ENCODE assay signal across 19 cellular contexts in genomic region chr18:73841661-73842060, GRCh38.
A peak's percentile ranks its signal among the peaks of the same experiment; 100 is the strongest.
DNase-seq lines count a peak whose midpoint lies in the region; ATAC-seq and TF ChIP-seq lines count a peak whose summit lies in the region.
"Had no signal": no experiment of that assay in that cellular context is flagged by ENCODE, and none has a peak within 500 bp of the region (broad histone marks: within the 10 kb centered on the region; RNA-seq: fewer than 3 reads in every experiment).

No MANE protein-coding gene starts in this region.

- H3K4me3 Mint-ChIP-seq in endodermal cell (no peak overlapping the region), progenitor cell of endocrine pancreas (ENCODE audit: low read depth) (no peak overlapping the region)
- H3K4me3 Mint-ChIP-seq: activated CD8-positive, alpha-beta T cell treated with anti-CD3 and anti-CD28 coated beads for 36 hours; activated T-helper 1 cell treated with anti-CD3 and anti-CD28 coated beads, Interleukin-12 subunit alpha, Interleukin-12 subunit beta, Interleukin-2, Interleukin-4 antibody, amounts not matched to agents 30 ng/mL and 10 ng/mL and 1 ng/mL, durations not matched to agents 14 hours and 24 hours and 36 hours; stimulated activated memory B cell treated with anti-CD40 and anti-IgM and Interleukin-4, amounts not matched to agents 10 μg/mL and 1 μg/mL and 100 μg/mL, for 72 hours had no signal

- H3K79me2 ChIP-seq in PC-9 (ENCODE audit: low read depth), result no peaks in the 10 kb centered on the region

- H3K27ac ChIP-seq in PC-9 (no peak overlapping the region), endodermal cell (ENCODE audit: low read depth, low read length) (no peak overlapping the region), transverse colon (no peak overlapping the region)
- H3K27ac ChIP-seq: upper lobe of left lung had no signal

- no peak for TF ChIP-seq EP300 in transverse colon (IDR thresholded peaks at IDR 0.05; ENCODE audit: low read depth)

- intact Hi-C loops in PC-9 (cut with micrococcal nuclease; ENCODE audit: unreplicated experiment) (loop anchor here (1.0 to 10.0 kb wide), 3 partner anchors 157 to 1079 kb away; no protein-coding TSS in a partner anchor), transverse colon (cut with DNase I; ENCODE audit: low total_unique reads) (no loop called here)

- TF ChIP-seq CTCF in PC-9 (conservative IDR thresholded peaks at IDR 0.05) (peak; percentile 30; the same call in 1 of the 2 replicates), endodermal cell (conservative IDR thresholded peaks at IDR 0.05) (peak; percentile 69), progenitor cell of endocrine pancreas (IDR thresholded peaks at IDR 0.05; ENCODE audit: unreplicated experiment) (peak; percentile 59), transverse colon (IDR thresholded peaks at IDR 0.05) (no peak)

- POLR2A ChIA-PET in PC-9 (lab: Charles Lee; ENCODE audit: unreplicated experiment), result no interaction called here

- no peak overlapping the region for H3K4me2 ChIP-seq in PC-9

- H3K4me1 ChIP-seq in PC-9 (replicated peaks; ENCODE audit: insufficient read depth) (peaks cover 18% of the 10 kb centered on the region), endodermal cell (ENCODE audit: control insufficient read depth, insufficient read depth, low read length) (no peaks in the 10 kb centered on the region), transverse colon (peaks cover 0 to 4% (median 0%) of the 10 kb centered on the region in 4 donors)
- H3K4me1 ChIP-seq: upper lobe of left lung had no signal

- no peaks in the 10 kb centered on the region for H3K36me3 ChIP-seq in PC-9 (ENCODE audit: low read depth)
- no peaks in the 10 kb centered on the region for H3K36me3 ChIP-seq in endodermal cell (ENCODE audit: control insufficient read depth, insufficient read depth, low read length)
- no peaks in the 10 kb centered on the region for H3K36me3 ChIP-seq in transverse colon
- H3K36me3 ChIP-seq: upper lobe of left lung had no signal

- DNase-seq in DMS53 (lab: John Stamatoyannopoulos, UW), result peak; percentile 37
- no peak for DNase-seq in DMS53 treated with DMSO at 0.1 percent for 48 hours (lab: John Stamatoyannopoulos, UW; ENCODE audit: unreplicated experiment)
- DNase-seq in PC-9, result no peak
- no peak for DNase-seq in endodermal cell
- no peak for DNase-seq in progenitor cell of endocrine pancreas (ENCODE audit: low spot score, unreplicated experiment)
- DNase-seq in transverse colon, result no peak
- no peak for DNase-seq in NCI-H2081 (lab: John Stamatoyannopoulos, UW)
- DNase-seq: 8988T; activated CD8-positive, alpha-beta T cell treated with anti-CD3 and anti-CD28 coated beads for 36 hours; erythroblast; hippocampal formation; kidney glomerular epithelial cell; NCI-H146; NCI-H446 treated with DMSO at 0.1 percent for 48 hours; posterior cingulate gyrus; upper lobe of left lung had no signal

- no peak overlapping the region for H3K4me3 ChIP-seq in PC-9
- no peak overlapping the region for H3K4me3 ChIP-seq in endodermal cell (ENCODE audit: low read length)
- H3K4me3 ChIP-seq in transverse colon, result no peak overlapping the region
- H3K4me3 ChIP-seq: upper lobe of left lung had no signal

- no peak for ATAC-seq in HG02678 (IDR thresholded peaks at IDR 0.05; ENCODE audit: unreplicated experiment)
- ATAC-seq: activated CD8-positive, alpha-beta T cell treated with anti-CD3 and anti-CD28 coated beads for 36 hours; stimulated activated memory B cell treated with anti-CD40 and anti-IgM and Interleukin-4, amounts not matched to agents 10 μg/mL and 1 μg/mL and 100 μg/mL, for 72 hours had no signal

- H3K4me1 Mint-ChIP-seq in endodermal cell (peaks cover 9% of the 10 kb centered on the region), progenitor cell of endocrine pancreas (ENCODE audit: low read depth) (peaks cover 34% of the 10 kb centered on the region)

- H4K20me1 ChIP-seq in PC-9 (ENCODE audit: insufficient read depth), result no peaks in the 10 kb centered on the region

- no peak for TF ChIP-seq POLR2A in transverse colon (IDR thresholded peaks at IDR 0.05)

- no peaks in the 10 kb centered on the region for H3K9me2 ChIP-seq in PC-9 (ENCODE audit: insufficient read depth)

- H3K27me3 Mint-ChIP-seq in endodermal cell (ENCODE audit: insufficient read depth) (no peaks in the 10 kb centered on the region), progenitor cell of endocrine pancreas (no peaks in the 10 kb centered on the region)
- H3K27me3 Mint-ChIP-seq: stimulated activated memory B cell treated with anti-CD40 and anti-IgM and Interleukin-4, amounts not matched to agents 10 μg/mL and 1 μg/mL and 100 μg/mL, for 72 hours had no signal

- no TSS peak for BruUV-seq in PC-9 (replicated peaks; lab: Mats Ljungman, UMichigan)

- CTCF ChIA-PET in PC-9 (lab: Charles Lee), result no interaction called here

- no peaks in the 10 kb centered on the region for H3K36me3 Mint-ChIP-seq in endodermal cell (ENCODE audit: low read depth)
- H3K36me3 Mint-ChIP-seq in progenitor cell of endocrine pancreas (ENCODE audit: insufficient read depth), result no peaks in the 10 kb centered on the region
- H3K36me3 Mint-ChIP-seq: stimulated activated memory B cell treated with anti-CD40 and anti-IgM and Interleukin-4, amounts not matched to agents 10 μg/mL and 1 μg/mL and 100 μg/mL, for 72 hours had no signal

- H3K9me3 ChIP-seq in PC-9 (ENCODE audit: insufficient read depth, low read depth) (no peaks in the 10 kb centered on the region), endodermal cell (ENCODE audit: control insufficient read depth, low read length) (no peaks in the 10 kb centered on the region), transverse colon (no peaks in the 10 kb centered on the region)
- H3K9me3 ChIP-seq: upper lobe of left lung had no signal

- H3K9ac ChIP-seq in endodermal cell (ENCODE audit: extremely low read depth, low read length, poor library complexity, severe bottlenecking), result no peak overlapping the region

- H3F3A ChIP-seq in PC-9 (ENCODE audit: insufficient read depth, low read depth), result peaks cover 6% of the 10 kb centered on the region; the same call in 1 of the 2 replicates

- in situ Hi-C loops in transverse colon (cut with MboI; ENCODE audit: low pct_ligation_motif_present in 1 of 4, low pct_unique_long_range_greater_than_20kb in 1 of 4, low sequenced_read_pairs in 3 of 4), result loop anchor here (25.0 kb wide), 2 partner anchors 96 to 1079 kb away; no protein-coding TSS in a partner anchor

- H2AFZ ChIP-seq in PC-9, result no peak overlapping the region

- no peaks in the 10 kb centered on the region for H3K9me3 Mint-ChIP-seq in endodermal cell
- no peaks in the 10 kb centered on the region for H3K9me3 Mint-ChIP-seq in progenitor cell of endocrine pancreas (ENCODE audit: low read depth)
- H3K9me3 Mint-ChIP-seq: activated CD8-positive, alpha-beta T cell treated with anti-CD3 and anti-CD28 coated beads for 36 hours; activated T-helper 1 cell treated with anti-CD3 and anti-CD28 coated beads, Interleukin-12 subunit alpha, Interleukin-12 subunit beta, Interleukin-2, Interleukin-4 antibody, amounts not matched to agents 30 ng/mL and 10 ng/mL and 1 ng/mL, durations not matched to agents 14 hours and 24 hours and 36 hours; stimulated activated memory B cell treated with anti-CD40 and anti-IgM and Interleukin-4, amounts not matched to agents 10 μg/mL and 1 μg/mL and 100 μg/mL, for 72 hours had no signal

- no CpG with 5 or more reads among the region's 1 CpG for WGBS in endodermal cell (ENCODE audit: insufficient coverage in 1 of 2, insufficient read length in 1 of 2), 2 experiments
- 71 to 73% methylated on average over 1 of the region's 1 CpG for WGBS in transverse colon (ENCODE audit: low coverage in 1 of 2), 2 donors

- H3K27me3 ChIP-seq in PC-9 (ENCODE audit: insufficient read depth, low read depth) (no peaks in the 10 kb centered on the region), endodermal cell (ENCODE audit: control insufficient read depth, insufficient read depth, low read length, poor library complexity, severe bottlenecking) (no peaks in the 10 kb centered on the region), transverse colon (peaks cover 3% of the 10 kb centered on the region)
- H3K27me3 ChIP-seq: upper lobe of left lung had no signal

- no peak overlapping the region for H3K27ac Mint-ChIP-seq in endodermal cell
- H3K27ac Mint-ChIP-seq in progenitor cell of endocrine pancreas, result no peak overlapping the region
- H3K27ac Mint-ChIP-seq: activated CD8-positive, alpha-beta T cell treated with anti-CD3 and anti-CD28 coated beads for 36 hours; activated T-helper 1 cell treated with anti-CD3 and anti-CD28 coated beads, Interleukin-12 subunit alpha, Interleukin-12 subunit beta, Interleukin-2, Interleukin-4 antibody, amounts not matched to agents 30 ng/mL and 10 ng/mL and 1 ng/mL, durations not matched to agents 14 hours and 24 hours and 36 hours; stimulated activated memory B cell treated with anti-CD40 and anti-IgM and Interleukin-4, amounts not matched to agents 10 μg/mL and 1 μg/mL and 100 μg/mL, for 72 hours had no signal

Comparison
In these comparisons a context has a peak if more than half of its experiments do, and no peak if none do; other contexts are left out.
1. CTCF ChIP-seq: peak in PC-9 (single experiment), endodermal cell (single experiment) and progenitor cell of endocrine pancreas (single experiment); none in transverse colon (0 of 5).